In genomic region chr1:243483952-243484351, GRCh38 we compare ENCODE assay signal across 12 cellular contexts.
DNase-seq lines count a peak whose midpoint lies in the region; ATAC-seq and TF ChIP-seq lines count a peak whose summit lies in the region.
"Had no signal": no experiment of that assay in that cellular context is flagged by ENCODE, and none has a peak within 500 bp of the region (broad histone marks: within the 10 kb centered on the region; RNA-seq: fewer than 3 reads in every experiment).

No MANE protein-coding gene starts in this region.

- H3F3A ChIP-seq in GM23338 (replicated peaks; ENCODE audit: low read depth): peaks cover 10% of the 10 kb centered on the region; the same call in 1 of the 2 replicates

- H3K4me3 Mint-ChIP-seq in CD4-positive, alpha-beta memory T cell: peak overlapping the region; percentile 21 to 73 (median 69)
- peak overlapping the region; percentile 70 for H3K4me3 Mint-ChIP-seq in GM23338
- H3K4me3 Mint-ChIP-seq in chondrocyte (ENCODE audit: unreplicated experiment): peak overlapping the region; percentile 58
- peak overlapping the region; percentile 80 for H3K4me3 Mint-ChIP-seq in natural killer cell

- H3K27me3 Mint-ChIP-seq in CD4-positive, alpha-beta memory T cell: peaks cover 1 to 6% of the 10 kb centered on the region in 2 donors
- H3K27me3 Mint-ChIP-seq in GM23338 (ENCODE audit: insufficient read depth, low read depth, poor library complexity) (peaks cover 11% of the 10 kb centered on the region), chondrocyte (ENCODE audit: low read depth) (no peaks in the 10 kb centered on the region), natural killer cell (ENCODE audit: low read depth in 2 of 2) (no peaks in the 10 kb centered on the region)

- H3K27ac Mint-ChIP-seq in CD4-positive, alpha-beta memory T cell: peak overlapping the region in 2 of 7 donors; percentile 24 to 59
- H3K27ac Mint-ChIP-seq in GM23338 (no peak overlapping the region), chondrocyte (ENCODE audit: unreplicated experiment) (no peak overlapping the region), natural killer cell (peak overlapping the region in 1 of 2 donors; percentile 75)

- H3K9me3 Mint-ChIP-seq in CD4-positive, alpha-beta memory T cell: peaks cover 0 to 4% (median 0%) of the 10 kb centered on the region in 8 donors
- H3K9me3 Mint-ChIP-seq in GM23338: peaks cover 4% of the 10 kb centered on the region; the same call in 2 of the 3 replicates
- H3K9me3 Mint-ChIP-seq in chondrocyte (ENCODE audit: low read depth): peaks cover 6% of the 10 kb centered on the region
- peaks cover 0 to 4% of the 10 kb centered on the region in 2 donors for H3K9me3 Mint-ChIP-seq in natural killer cell

- intact Hi-C loops in CD4-positive, alpha-beta memory T cell (cut with micrococcal nuclease): loop anchor here (10.0 kb wide), 1 partner anchor 791 kb away; no protein-coding TSS in a partner anchor
- intact Hi-C loops in natural killer cell (cut with micrococcal nuclease): no loop called here

- CTCF ChIA-PET in CD4-positive, alpha-beta memory T cell (lab: Charles Lee; ENCODE audit: partially characterized antibody): no interaction called here

- H3K4me2 ChIP-seq in GM23338: peak overlapping the region; percentile 82; the same call in 1 of the 2 replicates

- ATAC-seq in GM23338: peak; percentile 2; the same call in 2 of the 3 replicates
- no peak for ATAC-seq in natural killer cell
- no peak for ATAC-seq in GM19452 (IDR thresholded peaks at IDR 0.05; ENCODE audit: unreplicated experiment)
- no peak for ATAC-seq in HG03439 (IDR thresholded peaks at IDR 0.05; ENCODE audit: unreplicated experiment)

- no peaks in the 10 kb centered on the region for H4K20me1 ChIP-seq in GM23338 (replicated peaks; ENCODE audit: insufficient read depth)

- H3K27ac ChIP-seq in CD4-positive, alpha-beta memory T cell (ENCODE audit: low read depth, low read length): no peak overlapping the region
- no peak overlapping the region for H3K27ac ChIP-seq in GM23338 (ENCODE audit: low read depth)
- H3K27ac ChIP-seq: transverse colon had no signal

- DNase-seq in CD4-positive, alpha-beta memory T cell: no peak
- DNase-seq in GM23338 (ENCODE audit: low spot score) (no peak), chondrocyte (ENCODE audit: low spot score) (no peak), natural killer cell (no peak), NCI-H345 treated with DMSO at 0.1 percent for 48 hours (lab: John Stamatoyannopoulos, UW; ENCODE audit: unreplicated experiment) (no peak)
- DNase-seq: activated CD4-positive, alpha-beta T cell treated with anti-CD3 and anti-CD28 coated beads for 4 hours; kidney glomerular epithelial cell; NCI-H2029 treated with DMSO at 0.1 percent for 48 hours; NCI-H748 treated with DMSO at 0.1 percent for 48 hours; transverse colon had no signal

- H3K9me2 ChIP-seq in GM23338 (ENCODE audit: insufficient read depth): peaks cover 6% of the 10 kb centered on the region

- H3K9me3 ChIP-seq in CD4-positive, alpha-beta memory T cell (ENCODE audit: control insufficient read depth in 1 of 2, low read length in 2 of 2): no peaks in the 10 kb centered on the region
- H3K9me3 ChIP-seq: transverse colon had no signal

- TF ChIP-seq CTCF in GM23338 (conservative IDR thresholded peaks at IDR 0.05; ENCODE audit: low read depth in 2 of 2) (no peak), chondrocyte (IDR thresholded peaks at IDR 0.05) (no peak), natural killer cell (IDR thresholded peaks at IDR 0.05) (no peak)

- H3K4me1 ChIP-seq in CD4-positive, alpha-beta memory T cell (ENCODE audit: insufficient read depth, low read length): peaks cover 12% of the 10 kb centered on the region
- H3K4me1 ChIP-seq in GM23338 (ENCODE audit: insufficient read depth): peaks cover 24% of the 10 kb centered on the region

- H3K27me3 ChIP-seq in CD4-positive, alpha-beta memory T cell (ENCODE audit: insufficient read depth, low read length): no peaks in the 10 kb centered on the region
- no peaks in the 10 kb centered on the region for H3K27me3 ChIP-seq in GM23338 (ENCODE audit: insufficient read depth)
- H3K27me3 ChIP-seq: transverse colon had no signal

- peaks cover 15 to 23% (median 20%) of the 10 kb centered on the region in 4 donors for H3K4me1 Mint-ChIP-seq in CD4-positive, alpha-beta memory T cell
- H3K4me1 Mint-ChIP-seq in GM23338 (peaks cover 34% of the 10 kb centered on the region), chondrocyte (ENCODE audit: low read depth) (peaks cover 25% of the 10 kb centered on the region), natural killer cell (peaks cover 8 to 24% of the 10 kb centered on the region in 2 donors)

- H3K79me2 ChIP-seq in GM23338 (replicated peaks; ENCODE audit: insufficient read depth): no peaks in the 10 kb centered on the region

- H2AFZ ChIP-seq in GM23338: peak overlapping the region; percentile 52

- POLR2A ChIA-PET in CD4-positive, alpha-beta memory T cell (lab: Charles Lee; ENCODE audit: partially characterized antibody): no interaction called here

- H3K36me3 Mint-ChIP-seq in CD4-positive, alpha-beta memory T cell: peaks cover 0 to 5% of the 10 kb centered on the region in 2 donors
- H3K36me3 Mint-ChIP-seq in GM23338 (ENCODE audit: low read depth): peaks cover 4% of the 10 kb centered on the region; the same call in 1 of the 3 replicates
- no peaks in the 10 kb centered on the region for H3K36me3 Mint-ChIP-seq in chondrocyte (ENCODE audit: low read depth)
- no peaks in the 10 kb centered on the region for H3K36me3 Mint-ChIP-seq in natural killer cell

- H3K36me3 ChIP-seq in CD4-positive, alpha-beta memory T cell (ENCODE audit: insufficient read depth, low read length): no peaks in the 10 kb centered on the region
- no peaks in the 10 kb centered on the region for H3K36me3 ChIP-seq in GM23338 (ENCODE audit: insufficient read depth)
- H3K36me3 ChIP-seq: transverse colon had no signal

- H3K4me3 ChIP-seq in CD4-positive, alpha-beta memory T cell (ENCODE audit: low read length in 2 of 2): no peak overlapping the region
- H3K4me3 ChIP-seq in GM23338: peak overlapping the region; percentile 61

TF ChIP-seq in GM23338, 12 proteins besides CTCF, POLR2A, EP300 and RAD21 (continues in another document):
- no peak for TF ChIP-seq JUNB (IDR thresholded peaks at IDR 0.05; ENCODE audit: unreplicated experiment)
- TF ChIP-seq EZH2 (IDR thresholded peaks at IDR 0.05; ENCODE audit: low read depth, unreplicated experiment): no peak
- no peak for TF ChIP-seq ETS1 (IDR thresholded peaks at IDR 0.05)
- TF ChIP-seq CREB1 (CRISPR knock-in tag; IDR thresholded peaks at IDR 0.05; ENCODE audit: low read depth): no peak
- TF ChIP-seq EZH2phosphoT487 (IDR thresholded peaks at IDR 0.05; ENCODE audit: unreplicated experiment): no peak
- no peak for TF ChIP-seq NANOG (IDR thresholded peaks at IDR 0.05; ENCODE audit: borderline replicate concordance)
- no peak for TF ChIP-seq ZNF331 (CRISPR knock-in tag; IDR thresholded peaks at IDR 0.05; ENCODE audit: low read depth)
- TF ChIP-seq STAT1 (IDR thresholded peaks at IDR 0.05; ENCODE audit: unreplicated experiment): no peak
- no peak for TF ChIP-seq ZNF114 (CRISPR knock-in tag; IDR thresholded peaks at IDR 0.05)
- TF ChIP-seq POLR2AphosphoS5 (IDR thresholded peaks at IDR 0.05; ENCODE audit: low read depth): no peak
- TF ChIP-seq, protein P1, sequence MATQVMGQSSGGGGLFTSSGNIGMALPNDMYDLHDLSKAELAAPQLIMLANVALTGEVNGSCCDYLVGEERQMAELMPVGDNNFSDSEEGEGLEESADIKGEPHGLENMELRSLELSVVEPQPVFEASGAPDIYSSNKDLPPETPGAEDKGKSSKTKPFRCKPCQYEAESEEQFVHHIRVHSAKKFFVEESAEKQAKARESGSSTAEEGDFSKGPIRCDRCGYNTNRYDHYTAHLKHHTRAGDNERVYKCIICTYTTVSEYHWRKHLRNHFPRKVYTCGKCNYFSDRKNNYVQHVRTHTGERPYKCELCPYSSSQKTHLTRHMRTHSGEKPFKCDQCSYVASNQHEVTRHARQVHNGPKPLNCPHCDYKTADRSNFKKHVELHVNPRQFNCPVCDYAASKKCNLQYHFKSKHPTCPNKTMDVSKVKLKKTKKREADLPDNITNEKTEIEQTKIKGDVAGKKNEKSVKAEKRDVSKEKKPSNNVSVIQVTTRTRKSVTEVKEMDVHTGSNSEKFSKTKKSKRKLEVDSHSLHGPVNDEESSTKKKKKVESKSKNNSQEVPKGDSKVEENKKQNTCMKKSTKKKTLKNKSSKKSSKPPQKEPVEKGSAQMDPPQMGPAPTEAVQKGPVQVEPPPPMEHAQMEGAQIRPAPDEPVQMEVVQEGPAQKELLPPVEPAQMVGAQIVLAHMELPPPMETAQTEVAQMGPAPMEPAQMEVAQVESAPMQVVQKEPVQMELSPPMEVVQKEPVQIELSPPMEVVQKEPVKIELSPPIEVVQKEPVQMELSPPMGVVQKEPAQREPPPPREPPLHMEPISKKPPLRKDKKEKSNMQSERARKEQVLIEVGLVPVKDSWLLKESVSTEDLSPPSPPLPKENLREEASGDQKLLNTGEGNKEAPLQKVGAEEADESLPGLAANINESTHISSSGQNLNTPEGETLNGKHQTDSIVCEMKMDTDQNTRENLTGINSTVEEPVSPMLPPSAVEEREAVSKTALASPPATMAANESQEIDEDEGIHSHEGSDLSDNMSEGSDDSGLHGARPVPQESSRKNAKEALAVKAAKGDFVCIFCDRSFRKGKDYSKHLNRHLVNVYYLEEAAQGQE (IDR thresholded peaks at IDR 0.05; ENCODE audit: unreplicated experiment): no peak
